In genomic region chr5:62305715-62306493, GRCh38 we compare ENCODE assay signal across 8 cellular contexts. TPM values are rescaled to one million over a fixed set of nuclear protein-coding genes. Genes with fewer than 3 reads are reported as not detected.
DNase-seq lines count a peak whose midpoint lies in the region; FAIRE-seq and TF ChIP-seq lines count a peak whose summit lies in the region.

KIF2A (plus strand) TSS chr5:62306206; CDS start chr5:62306473, 267 bp downstream.

- peak within 1 kb of the TSS; percentile 94 for H3K9ac ChIP-seq in neuronal stem cell (ENCODE audit: low read depth, low read length, poor library complexity)
- peak within 1 kb of the TSS; percentile 77 to 92 (median 90) for H3K9ac ChIP-seq in subcutaneous abdominal adipose tissue (ENCODE audit: low read length in 5 of 5)

- no peak within 1 kb of the TSS for H4K8ac ChIP-seq in neuronal stem cell (ENCODE audit: low read depth, low read length)

- TF ChIP-seq CTCF in GM06990 (IDR thresholded peaks at IDR 0.05; ENCODE audit: insufficient read depth, low read length, poor library complexity, severe bottlenecking) (peak; percentile 3), HFFc6 (IDR thresholded peaks at IDR 0.05) (peak; percentile 37)

- in situ Hi-C loops in SK-MEL-5 (cut with HindIII; ENCODE audit: low pct_unique_long_range_greater_than_20kb, low sequenced_read_pairs) = no loop called here

- no CpG with 5 or more reads among the region's 86 CpGs for WGBS in neuronal stem cell (ENCODE audit: extremely low coverage in 2 of 2, insufficient read length in 2 of 2, insufficient replicate concordance in 1 of 2), 2 donors

- peak within 1 kb of the TSS; percentile 64 for H3K4me2 ChIP-seq in neuronal stem cell (ENCODE audit: insufficient read depth, low read length, poor library complexity, severe bottlenecking)

- peak within 1 kb of the TSS; percentile 66 for H3K23ac ChIP-seq in neuronal stem cell (ENCODE audit: low read depth, low read length, poor library complexity)

- no peak within 1 kb of the TSS for H2BK120ac ChIP-seq in neuronal stem cell (ENCODE audit: low read depth, low read length)

- peaks cover 4 to 5% of the 10 kb centered on the region in 2 donors for H3K4me1 ChIP-seq in neuronal stem cell (ENCODE audit: control insufficient read depth in 2 of 2, insufficient read depth in 1 of 2, low read depth in 1 of 2, low read length in 2 of 2)
- peaks cover 2 to 23% (median 19%) of the 10 kb centered on the region in 5 donors for H3K4me1 ChIP-seq in subcutaneous abdominal adipose tissue (ENCODE audit: control insufficient read depth in 5 of 5, insufficient read depth in 5 of 5, low read length in 5 of 5)

- H3K27ac Mint-ChIP-seq in HFFc6 = peak within 1 kb of the TSS; percentile 90

- no peak for FAIRE-seq in frontal cortex (lab: Jason Lieb, UNC)

- H3K4me3 Mint-ChIP-seq in HFFc6 = peak within 1 kb of the TSS; percentile 95

- peak within 1 kb of the TSS; percentile 92 for H2AK5ac ChIP-seq in neuronal stem cell (ENCODE audit: low read depth, low read length)

- H2BK5ac ChIP-seq in neuronal stem cell (ENCODE audit: low read length) = peak within 1 kb of the TSS; percentile 100

- peaks cover 41% of the 10 kb centered on the region for H3K4me1 Mint-ChIP-seq in HFFc6 (ENCODE audit: low read depth)

- H3K18ac ChIP-seq in neuronal stem cell (ENCODE audit: low read length) = peak within 1 kb of the TSS; percentile 99

- H3K4me3 ChIP-seq in GM06990 (replicated peaks; ENCODE audit: low read depth, low read length) (peak within 1 kb of the TSS; percentile 90), neuronal stem cell (ENCODE audit: low read length in 2 of 2) (peak within 1 kb of the TSS; percentile 86 to 100), subcutaneous abdominal adipose tissue (ENCODE audit: low read depth in 1 of 5, low read length in 5 of 5) (peak within 1 kb of the TSS; percentile 78 to 95 (median 87))

- DNase-seq in GM06990 (ENCODE audit: extremely low read depth, insufficient read length) (peak; percentile 99), HFFc6 (peak; percentile 84), NAMALWA (ENCODE audit: low spot score) (peak; percentile 97), SK-MEL-5 (ENCODE audit: low read depth, low spot score) (peak; percentile 92), frontal cortex (ENCODE audit: low spot score in 2 of 2) (peak; percentile 95 to 96), neuronal stem cell (ENCODE audit: low spot score) (peak; percentile 92)
- peak; percentile 92 for DNase-seq in activated naive CD4-positive, alpha-beta T cell treated with Interleukin-2 at 50 U/mL for 16 hours

- H2BK12ac ChIP-seq in neuronal stem cell (ENCODE audit: low read length) = no peak within 1 kb of the TSS

- no peaks in the 10 kb centered on the region for H3K27me3 ChIP-seq in GM06990 (replicated peaks; ENCODE audit: control insufficient read depth, insufficient read depth, low read length)
- H3K27me3 ChIP-seq in neuronal stem cell (ENCODE audit: control insufficient read depth in 3 of 3, insufficient read depth in 3 of 3, low read depth in 1 of 3, low read length in 3 of 3) = no peaks in the 10 kb centered on the region
- H3K27me3 ChIP-seq in subcutaneous abdominal adipose tissue (ENCODE audit: control insufficient read depth in 5 of 5, insufficient read depth in 4 of 5, low read length in 5 of 5) = no peaks in the 10 kb centered on the region

- peak within 1 kb of the TSS; percentile 90 for H2AFZ ChIP-seq in neuronal stem cell (ENCODE audit: low read length)

- H3K4ac ChIP-seq in neuronal stem cell (ENCODE audit: low read length) = no peak within 1 kb of the TSS

- H3K36me3 ChIP-seq in GM06990 (ENCODE audit: control insufficient read depth, insufficient read depth, low read length) (no peaks in the 10 kb centered on the region), neuronal stem cell (replicated peaks in 1 of 2; ENCODE audit: control insufficient read depth in 2 of 2, insufficient read depth in 2 of 2, low read length in 2 of 2) (peaks cover 0 to 25% of the 10 kb centered on the region in 2 donors), subcutaneous abdominal adipose tissue (ENCODE audit: control insufficient read depth in 5 of 5, insufficient read depth in 5 of 5, low read length in 5 of 5) (no peaks in the 10 kb centered on the region)

- H3K27ac ChIP-seq in neuronal stem cell (replicated peaks; ENCODE audit: low read length) = peak within 1 kb of the TSS; percentile 94
- H3K27ac ChIP-seq in subcutaneous abdominal adipose tissue (ENCODE audit: low read depth, low read length) = peak within 1 kb of the TSS; percentile 88

- no peak within 1 kb of the TSS for H2BK15ac ChIP-seq in neuronal stem cell (ENCODE audit: low read length)

- H3K36me3 Mint-ChIP-seq in HFFc6 (ENCODE audit: low read depth) = peaks cover 16% of the 10 kb centered on the region

- H3K9me3 ChIP-seq in neuronal stem cell (replicated peaks in 1 of 2; ENCODE audit: control insufficient read depth in 2 of 2, insufficient read depth in 1 of 2, low read depth in 1 of 2, low read length in 2 of 2) (no peaks in the 10 kb centered on the region), subcutaneous abdominal adipose tissue (ENCODE audit: control insufficient read depth in 5 of 5, low read length in 5 of 5) (no peaks in the 10 kb centered on the region)

- no peaks in the 10 kb centered on the region for H3K9me3 Mint-ChIP-seq in HFFc6

- H3K27me3 Mint-ChIP-seq in HFFc6 (ENCODE audit: insufficient read depth) = peaks cover 2% of the 10 kb centered on the region

- no peak within 1 kb of the TSS for H4K91ac ChIP-seq in neuronal stem cell (ENCODE audit: low read depth, low read length, poor library complexity)

- peak within 1 kb of the TSS; percentile 25 for H3K14ac ChIP-seq in neuronal stem cell (ENCODE audit: low read length)

- H3K79me1 ChIP-seq in neuronal stem cell (ENCODE audit: low read depth, low read length) = peaks cover 3% of the 10 kb centered on the region

RNA-seq across cellular contexts. Expression of gene KIF2A, which starts in this region (rescaled TPM):
- total RNA-seq in HFFc6 (2021; fragmentation: NEBNext Ultra II Directional; extraction: Animal tissue kit (Norgen Biotek cat#: 25700)) = 10 to 100 TPM; 39.9 to 54.0 (median 49.3) TPM
- total RNA-seq in SK-MEL-5 (2014; rRNA removed; shearing (Covaris generic)) = 42.5 and 44.1 TPM in 2 replicates
- polyA plus RNA-seq in SK-MEL-5 (2015; cell fraction: cytosol; rRNA removed) = 28.1 and 38.5 TPM in 2 replicates
- 16.1 and 28.2 TPM in 2 replicates for polyA plus RNA-seq in SK-MEL-5 (2015; cell fraction: nucleus; rRNA removed)
- 238 TPM for total RNA-seq in frontal cortex
- polyA plus RNA-seq in neuronal stem cell (2013, experiment 1 of 2) = 70.1 TPM
- polyA plus RNA-seq in neuronal stem cell (2013, experiment 2 of 2) = 70.2 TPM

Comparison
In these comparisons a context has a peak if more than half of its experiments do, and no peak if none do; other contexts are left out.
1. Peak in every context shown above with its lines: DNase-seq, H3K4me3 ChIP-seq and H3K27ac ChIP-seq.